Comparison of ENCODE assay signal across 16 cellular contexts in the genomic region with DNA sequence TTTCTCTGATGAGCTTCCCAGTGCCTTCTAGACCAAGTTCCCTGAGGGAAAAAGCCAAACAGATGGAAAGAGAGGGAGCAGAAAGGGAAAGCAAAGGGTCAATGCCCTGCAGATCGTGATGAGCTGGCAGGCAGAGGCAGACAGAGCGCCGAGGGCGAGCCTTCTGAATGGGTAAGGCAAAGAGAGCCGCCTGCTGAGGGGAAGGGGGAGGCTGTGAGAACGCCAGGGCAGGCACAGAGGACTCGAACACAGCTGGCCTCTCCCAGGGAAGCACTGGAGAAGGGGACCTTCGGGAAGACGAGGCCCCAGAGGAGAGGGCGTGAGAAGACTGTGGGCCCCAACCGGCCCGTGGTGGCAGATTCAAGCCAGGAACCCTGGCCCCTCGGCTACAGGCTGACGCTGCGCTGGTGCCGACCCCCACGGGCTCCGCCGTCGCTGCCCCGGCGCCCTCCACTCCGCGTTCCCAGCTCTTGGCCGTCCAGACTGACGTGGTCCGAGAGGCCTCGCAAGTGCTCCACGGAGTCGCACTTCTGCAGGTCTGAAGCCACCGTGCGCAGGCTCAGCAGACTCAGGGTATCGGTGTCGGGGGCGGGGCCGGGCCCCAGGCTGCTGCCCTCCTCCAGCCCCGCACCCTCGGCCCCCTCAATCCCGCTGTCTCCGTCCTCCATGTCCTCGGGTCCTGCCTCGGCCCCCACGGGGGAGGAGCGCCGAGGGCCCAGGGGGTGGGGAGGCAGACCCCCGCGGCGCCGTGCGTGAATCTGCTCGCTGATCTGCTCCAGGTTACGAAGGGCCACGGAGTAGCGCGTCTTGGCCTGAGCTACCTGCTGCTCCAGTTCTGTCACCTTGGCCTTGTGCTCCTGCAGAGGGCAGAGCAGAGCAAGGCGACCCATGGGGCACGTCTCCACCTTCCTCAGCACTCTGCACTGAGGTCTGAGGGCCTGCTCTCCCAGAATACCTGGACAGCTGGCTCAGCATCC. TPM values are rescaled to one million over a fixed set of nuclear protein-coding genes. Genes with fewer than 3 reads are reported as not detected.
DNase-seq lines count a peak whose midpoint lies in the region; ATAC-seq and TF ChIP-seq lines count a peak whose summit lies in the region.
"Had no signal": no experiment of that assay in that cellular context is flagged by ENCODE, and none has a peak within 500 bp of the region (broad histone marks: within the 10 kb centered on the region; RNA-seq: fewer than 3 reads in every experiment).

No MANE protein-coding gene starts in this region.

- 76 to 88% methylated on average over 48 to 51 of the region's 57 CpGs for WGBS in body of pancreas, 2 donors

- H3K79me2 ChIP-seq in GM23338 (replicated peaks; ENCODE audit: insufficient read depth): no peaks in the 10 kb centered on the region

- no peak for TF ChIP-seq POLR2A in body of pancreas (IDR thresholded peaks at IDR 0.05)

- CTCF ChIA-PET in Calu3 (lab: Charles Lee): no interaction called here

- H3K27me3 Mint-ChIP-seq in Calu3 (ENCODE audit: unreplicated experiment) (no peaks in the 10 kb centered on the region), GM23338 (ENCODE audit: insufficient read depth, low read depth, poor library complexity) (peaks cover 12% of the 10 kb centered on the region)
- no peaks in the 10 kb centered on the region for H3K27me3 Mint-ChIP-seq in activated T-cell treated with anti-CD3 and anti-CD28 coated beads, Interleukin-2, amount 50 U/mL, for 4 hours (ENCODE audit: low read depth)
- H3K27me3 Mint-ChIP-seq: activated B cell treated with CpG ODN at 0.5 μM for 24 hours; CD4-positive, CD25-positive, alpha-beta regulatory T cell; central memory CD8-positive, alpha-beta T cell had no signal

- no peaks in the 10 kb centered on the region for H3K4me1 Mint-ChIP-seq in Calu3 (ENCODE audit: low read depth, unreplicated experiment)
- H3K4me1 Mint-ChIP-seq in GM23338: peaks cover 13% of the 10 kb centered on the region
- H3K4me1 Mint-ChIP-seq in activated T-cell treated with anti-CD3 and anti-CD28 coated beads, Interleukin-2, amount 50 U/mL, for 4 hours (ENCODE audit: low read depth): peaks cover 19% of the 10 kb centered on the region
- H3K4me1 Mint-ChIP-seq: neural crest cell had no signal

- H3K9me3 Mint-ChIP-seq in Calu3 (ENCODE audit: low read depth, unreplicated experiment) (peaks cover 3% of the 10 kb centered on the region), GM23338 (no peaks in the 10 kb centered on the region; the same call in 2 of the 3 replicates)
- no peaks in the 10 kb centered on the region for H3K9me3 Mint-ChIP-seq in activated T-cell treated with anti-CD3 and anti-CD28 coated beads, Interleukin-2, amount 50 U/mL, for 4 hours
- H3K9me3 Mint-ChIP-seq: activated B cell treated with CpG ODN at 0.5 μM for 24 hours; activated T-helper 2 cell treated with anti-CD3 and anti-CD28 coated beads, Interferon-gamma antibody, Interleukin-2, Interleukin-4, amounts not matched to agents 10 μg/mL and 5 μg/mL and 100 μg/mL, durations not matched to agents 14 hours and 24 hours and 36 hours; CD4-positive, CD25-positive, alpha-beta regulatory T cell; central memory CD8-positive, alpha-beta T cell; neural crest cell had no signal

- peaks cover 46% of the 10 kb centered on the region for H3K36me3 Mint-ChIP-seq in Calu3 (ENCODE audit: insufficient read depth, unreplicated experiment)
- peaks cover 51% of the 10 kb centered on the region for H3K36me3 Mint-ChIP-seq in GM23338 (ENCODE audit: low read depth)
- H3K36me3 Mint-ChIP-seq in activated T-cell treated with anti-CD3 and anti-CD28 coated beads, Interleukin-2, amount 50 U/mL, for 4 hours (ENCODE audit: insufficient read depth): peaks cover 36% of the 10 kb centered on the region

- H3K9me3 ChIP-seq in body of pancreas: no peaks in the 10 kb centered on the region
- no peaks in the 10 kb centered on the region for H3K9me3 ChIP-seq in lower lobe of right lung

- ATAC-seq in GM23338 (peak; percentile 90), body of pancreas (peak; percentile 68), lower lobe of right lung (peak; percentile 5 to 28), GM18520 (IDR thresholded peaks at IDR 0.05; ENCODE audit: unreplicated experiment) (no peak)
- no peak for ATAC-seq in activated T-cell treated with anti-CD3 and anti-CD28 coated beads, Interleukin-2, amount 50 U/mL, for 4 hours

- no peaks in the 10 kb centered on the region for H3K27me3 ChIP-seq in GM23338 (ENCODE audit: insufficient read depth)
- H3K27me3 ChIP-seq in body of pancreas: no peaks in the 10 kb centered on the region
- H3K27me3 ChIP-seq in lower lobe of right lung (ENCODE audit: low read depth): no peaks in the 10 kb centered on the region

- H2AFZ ChIP-seq in GM23338: no peak overlapping the region

- no peaks in the 10 kb centered on the region for H3K9me2 ChIP-seq in GM23338 (ENCODE audit: insufficient read depth)

- peaks cover 6% of the 10 kb centered on the region; the same call in 1 of the 2 replicates for H3K36me3 ChIP-seq in GM23338 (ENCODE audit: insufficient read depth)
- H3K36me3 ChIP-seq in body of pancreas (replicated peaks in 1 of 2; ENCODE audit: insufficient read depth in 1 of 2, low read depth in 2 of 2): peaks cover 12 to 24% of the 10 kb centered on the region in 2 donors
- peaks cover 59% of the 10 kb centered on the region for H3K36me3 ChIP-seq in lower lobe of right lung

- H3K4me1 ChIP-seq in GM23338 (ENCODE audit: insufficient read depth) (0 out of 2 replicates have a peak, but pooled peaks cover 5% of the 10 kb centered on the region), body of pancreas (peaks cover 12% of the 10 kb centered on the region), lower lobe of right lung (peaks cover 26% of the 10 kb centered on the region)

- intact Hi-C loops in Calu3 (cut with micrococcal nuclease; ENCODE audit: unreplicated experiment): no loop called here
- intact Hi-C loops in body of pancreas (cut with DNase I): no loop called here
- intact Hi-C loops in lower lobe of right lung (cut with DNase I): no loop called here

- H3K27ac ChIP-seq in GM23338 (ENCODE audit: low read depth) (no peak overlapping the region), body of pancreas (no peak overlapping the region), lower lobe of right lung (no peak overlapping the region)

- H3F3A ChIP-seq in GM23338 (replicated peaks; ENCODE audit: low read depth): no peaks in the 10 kb centered on the region

- no peak overlapping the region for H3K4me3 ChIP-seq in GM23338
- no peak overlapping the region for H3K4me3 ChIP-seq in body of pancreas
- H3K4me3 ChIP-seq in lower lobe of right lung: no peak overlapping the region

- no peak for DNase-seq in Calu3
- DNase-seq in GM23338 (ENCODE audit: low spot score): peak; percentile 56
- DNase-seq in body of pancreas: peak in 1 of 4 donors; percentile 49
- no peak for DNase-seq in lower lobe of right lung
- no peak for DNase-seq in activated T-cell treated with anti-CD3 and anti-CD28 coated beads, Interleukin-2, amount 50 U/mL, for 4 hours
- no peak for DNase-seq in globus pallidus (ENCODE audit: low spot score)
- no peak for DNase-seq in NCI-H1436 treated with DMSO at 0.1 percent for 48 hours (lab: John Stamatoyannopoulos, UW)
- DNase-seq: activated B cell treated with CpG ODN at 0.5 μM for 24 hours, KBM-7, NCI-H345, Right ventricle myocardium superior had no signal

- H3K4me2 ChIP-seq in GM23338: no peak overlapping the region

- H3K4me3 Mint-ChIP-seq in Calu3 (ENCODE audit: low read depth, unreplicated experiment): no peak overlapping the region
- no peak overlapping the region for H3K4me3 Mint-ChIP-seq in GM23338
- no peak overlapping the region for H3K4me3 Mint-ChIP-seq in activated T-cell treated with anti-CD3 and anti-CD28 coated beads, Interleukin-2, amount 50 U/mL, for 4 hours
- H3K4me3 Mint-ChIP-seq: activated B cell treated with CpG ODN at 0.5 μM for 24 hours; central memory CD8-positive, alpha-beta T cell; neural crest cell had no signal

- TF ChIP-seq CTCF in Calu3 (IDR thresholded peaks at IDR 0.05; ENCODE audit: unreplicated experiment) (no peak), GM23338 (conservative IDR thresholded peaks at IDR 0.05; ENCODE audit: low read depth in 2 of 2) (peak; percentile 8 to 71; a peak in 2 of 4 replicates), body of pancreas (IDR thresholded peaks at IDR 0.05) (peak in 3 of 7 experiments; percentile 4 to 39 (median 14)), lower lobe of right lung (IDR thresholded peaks at IDR 0.05) (no peak)

- no TSS peak for BruUV-seq in Calu3 (replicated peaks; lab: Mats Ljungman, UMichigan)

- H3K27ac Mint-ChIP-seq in Calu3 (ENCODE audit: unreplicated experiment) (peak overlapping the region; percentile 43), GM23338 (peak overlapping the region; percentile 56; the same call in 1 of the 2 replicates)
- H3K27ac Mint-ChIP-seq: activated B cell treated with CpG ODN at 0.5 μM for 24 hours; activated T-helper 2 cell treated with anti-CD3 and anti-CD28 coated beads, Interferon-gamma antibody, Interleukin-2, Interleukin-4, amounts not matched to agents 10 μg/mL and 5 μg/mL and 100 μg/mL, durations not matched to agents 14 hours and 24 hours and 36 hours had no signal

- no peaks in the 10 kb centered on the region; the same call in 1 of the 2 replicates for H4K20me1 ChIP-seq in GM23338 (replicated peaks; ENCODE audit: insufficient read depth)

RNA-seq across cellular contexts. Expression of gene SH3BP5L, which starts 13.9 kb away (rescaled TPM):
- total RNA-seq in Calu3 (2022) (25.3 and 27.1 TPM in 2 replicates), body of pancreas (10 to 100 TPM; 13.7 to 14.8 TPM), lower lobe of right lung (25.0 TPM)
- total RNA-seq in GM23338 (2014; rRNA removed; shearing (Covaris generic)): 16.8 and 26.1 TPM in 2 replicates
- polyA plus RNA-seq in GM23338 (2016; fragmentation: Nextera tagmentation; extraction: Ambion mirVana): 2.8 and 3.9 TPM in 2 replicates
- 10 to 100 TPM; 14.9 to 16.4 (median 16.1) TPM for total RNA-seq in activated T-cell treated with anti-CD3 and anti-CD28 coated beads, Interleukin-2, amount 50 U/mL, for 4 hours

RNA-seq across cellular contexts. Expression of gene ZNF672, which starts 26.2 kb away (rescaled TPM):
- total RNA-seq in Calu3 (2022) (28.3 and 28.7 TPM in 2 replicates), body of pancreas (10 to 100 TPM; 18.8 to 27.2 TPM), lower lobe of right lung (39.8 TPM)
- total RNA-seq in GM23338 (2014; rRNA removed; shearing (Covaris generic)): 26.3 and 39.7 TPM in 2 replicates
- polyA plus RNA-seq in GM23338 (2016; fragmentation: Nextera tagmentation; extraction: Ambion mirVana): 9.0 and 10.3 TPM in 2 replicates
- 10 to 100 TPM; 35.9 to 38.3 (median 37.2) TPM for total RNA-seq in activated T-cell treated with anti-CD3 and anti-CD28 coated beads, Interleukin-2, amount 50 U/mL, for 4 hours

RNA-seq across cellular contexts. Expression of gene ZNF692, which starts 47.1 kb away (rescaled TPM):
- total RNA-seq in Calu3 (2022): 61.4 and 61.5 TPM in 2 replicates
- total RNA-seq in GM23338 (2014; rRNA removed; shearing (Covaris generic)): 34.4 and 57.1 TPM in 2 replicates
- polyA plus RNA-seq in GM23338 (2016; fragmentation: Nextera tagmentation; extraction: Ambion mirVana): 38.3 and 41.2 TPM in 2 replicates
- total RNA-seq in body of pancreas: 100 to 1,000 TPM in 1 of 2 donors, 10 to 100 TPM in 1; 35.8 to 128 TPM
- 41.9 TPM for total RNA-seq in lower lobe of right lung
- total RNA-seq in activated T-cell treated with anti-CD3 and anti-CD28 coated beads, Interleukin-2, amount 50 U/mL, for 4 hours: 10 to 100 TPM; 59.8 to 72.6 (median 70.1) TPM

RNA-seq across cellular contexts. Expression of gene LYPD8, which starts 56.2 kb away (rescaled TPM):
- not detected in 2 replicates for total RNA-seq in Calu3 (2022)
- total RNA-seq in GM23338 (2014; rRNA removed; shearing (Covaris generic)): not detected in 2 replicates
- polyA plus RNA-seq in GM23338 (2016; fragmentation: Nextera tagmentation; extraction: Ambion mirVana): not detected in 2 replicates
- not detected for total RNA-seq in body of pancreas
- total RNA-seq in lower lobe of right lung: not detected
- not detected for total RNA-seq in activated T-cell treated with anti-CD3 and anti-CD28 coated beads, Interleukin-2, amount 50 U/mL, for 4 hours
- total RNA-seq: activated B cell treated with CpG ODN at 0.5 μM for 24 hours; activated T-helper 2 cell treated with anti-CD3 and anti-CD28 coated beads, Interferon-gamma antibody, Interleukin-2, Interleukin-4, amounts not matched to agents 10 μg/mL and 5 μg/mL and 100 μg/mL, durations not matched to agents 14 hours and 24 hours and 36 hours; CD4-positive, CD25-positive, alpha-beta regulatory T cell; neural crest cell; Right ventricle myocardium superior had no signal

Comparison
In these comparisons a context has a peak if more than half of its experiments do, and no peak if none do; other contexts are left out.
1. CTCF ChIP-seq: peak in GM23338 (2 of 2); none in Calu3 (single experiment) and lower lobe of right lung (single experiment).
2. ATAC-seq: peak in GM23338 (single experiment), body of pancreas (single experiment) and lower lobe of right lung (2 of 2); none in activated T-cell treated with anti-CD3 and anti-CD28 coated beads, Interleukin-2, amount 50 U/mL, for 4 hours (0 of 2) and GM18520 (single experiment).